ENCODE assay signal across 1 cellular context in the genomic region with DNA sequence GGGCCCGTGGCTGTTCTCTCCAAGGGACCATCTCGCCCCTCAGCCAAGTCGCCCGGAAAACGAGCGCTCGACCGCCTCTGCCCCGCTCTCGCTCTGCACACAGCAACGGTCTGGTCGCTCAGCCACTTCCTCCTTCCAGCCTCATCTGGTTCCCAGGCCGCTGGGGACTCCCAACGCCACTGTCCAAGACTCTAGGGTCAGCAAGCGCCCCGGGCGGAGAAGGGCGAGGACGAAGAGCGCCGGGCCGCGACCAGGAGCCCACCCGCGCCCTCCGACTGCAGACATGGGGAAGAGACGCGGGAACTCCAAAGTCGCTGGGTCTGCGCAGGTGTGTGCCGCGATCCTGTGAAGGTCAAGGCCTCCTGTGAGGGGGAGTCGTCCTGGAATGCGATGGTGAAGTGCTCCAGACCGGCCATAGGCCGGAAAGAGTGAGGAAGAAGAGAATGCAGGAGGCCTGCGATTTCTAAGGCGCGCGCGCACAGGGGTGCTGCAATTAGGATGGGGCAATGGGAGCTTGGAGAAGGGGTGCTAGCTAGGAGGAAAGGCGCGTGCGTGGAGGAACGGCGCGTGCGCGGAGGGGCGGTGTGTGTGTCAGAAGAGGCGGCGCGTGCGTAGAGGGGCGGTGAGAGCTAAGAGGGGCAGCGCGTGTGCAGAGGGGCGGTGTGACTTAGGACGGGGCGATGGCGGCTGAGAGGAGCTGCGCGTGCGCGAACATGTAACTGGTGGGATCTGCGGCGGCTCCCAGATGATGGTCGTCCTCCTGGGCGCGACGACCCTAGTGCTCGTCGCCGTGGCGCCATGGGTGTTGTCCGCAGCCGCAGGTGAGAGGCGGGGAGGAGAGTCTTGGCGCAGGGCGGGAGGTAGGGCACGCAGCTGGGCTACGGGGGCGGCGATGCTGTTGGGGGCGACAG.
TF ChIP-seq lines count a peak whose summit lies in the region.

A gene (plus strand): TSS at position 660 of the 911 bp plus-strand sequence. CDS start 86 bp downstream, at position 746.

TF ChIP-seq in WTC11, 78 proteins besides CTCF, POLR2A, EP300 and RAD21 (continued from another document):
- TF ChIP-seq, protein P1, sequence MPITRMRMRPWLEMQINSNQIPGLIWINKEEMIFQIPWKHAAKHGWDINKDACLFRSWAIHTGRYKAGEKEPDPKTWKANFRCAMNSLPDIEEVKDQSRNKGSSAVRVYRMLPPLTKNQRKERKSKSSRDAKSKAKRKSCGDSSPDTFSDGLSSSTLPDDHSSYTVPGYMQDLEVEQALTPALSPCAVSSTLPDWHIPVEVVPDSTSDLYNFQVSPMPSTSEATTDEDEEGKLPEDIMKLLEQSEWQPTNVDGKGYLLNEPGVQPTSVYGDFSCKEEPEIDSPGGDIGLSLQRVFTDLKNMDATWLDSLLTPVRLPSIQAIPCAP (CRISPR knock-in tag; IDR thresholded peaks at IDR 0.05) = peak; percentile 73; the same call in 1 of the 2 replicates
- peak; percentile 90; the same call in 1 of the 2 replicates for TF ChIP-seq ZNF232 (CRISPR knock-in tag; IDR thresholded peaks at IDR 0.05)
- 0 out of 2 replicates have a peak, but pooled peaks have one; percentile 85 for TF ChIP-seq ZNF219 (CRISPR knock-in tag; IDR thresholded peaks at IDR 0.05; ENCODE audit: borderline replicate concordance)
- TF ChIP-seq, protein P2, sequence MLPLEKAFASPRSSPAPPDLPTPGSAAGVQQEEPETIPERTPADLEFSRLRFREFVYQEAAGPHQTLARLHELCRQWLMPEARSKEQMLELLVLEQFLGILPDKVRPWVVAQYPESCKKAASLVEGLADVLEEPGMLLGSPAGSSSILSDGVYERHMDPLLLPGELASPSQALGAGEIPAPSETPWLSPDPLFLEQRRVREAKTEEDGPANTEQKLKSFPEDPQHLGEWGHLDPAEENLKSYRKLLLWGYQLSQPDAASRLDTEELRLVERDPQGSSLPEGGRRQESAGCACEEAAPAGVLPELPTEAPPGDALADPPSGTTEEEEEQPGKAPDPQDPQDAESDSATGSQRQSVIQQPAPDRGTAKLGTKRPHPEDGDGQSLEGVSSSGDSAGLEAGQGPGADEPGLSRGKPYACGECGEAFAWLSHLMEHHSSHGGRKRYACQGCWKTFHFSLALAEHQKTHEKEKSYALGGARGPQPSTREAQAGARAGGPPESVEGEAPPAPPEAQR (CRISPR knock-in tag; IDR thresholded peaks at IDR 0.05) = no peak
- TF ChIP-seq FOXK1 (CRISPR knock-in tag; IDR thresholded peaks at IDR 0.05) = peak; percentile 88
- no peak for TF ChIP-seq EMX1 (CRISPR knock-in tag; IDR thresholded peaks at IDR 0.05)
- TF ChIP-seq TCF7 (CRISPR knock-in tag; IDR thresholded peaks at IDR 0.05; ENCODE audit: low read depth) = no peak
- TF ChIP-seq, protein P3, sequence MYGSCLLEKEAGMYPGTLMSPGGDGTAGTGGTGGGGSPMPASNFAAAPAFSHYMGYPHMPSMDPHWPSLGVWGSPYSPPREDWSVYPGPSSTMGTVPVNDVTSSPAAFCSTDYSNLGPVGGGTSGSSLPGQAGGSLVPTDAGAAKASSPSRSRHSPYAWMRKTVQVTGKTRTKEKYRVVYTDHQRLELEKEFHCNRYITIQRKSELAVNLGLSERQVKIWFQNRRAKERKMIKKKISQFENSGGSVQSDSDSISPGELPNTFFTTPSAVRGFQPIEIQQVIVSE (CRISPR knock-in tag; IDR thresholded peaks at IDR 0.05; ENCODE audit: borderline replicate concordance) = no peak
- TF ChIP-seq FOXP1 (CRISPR knock-in tag; IDR thresholded peaks at IDR 0.05; ENCODE audit: borderline replicate concordance) = peak; percentile 89
- TF ChIP-seq GRHL2 (CRISPR knock-in tag; IDR thresholded peaks at IDR 0.05; ENCODE audit: insufficient replicate concordance, severe bottlenecking) = no peak
- TF ChIP-seq ZNF263 (CRISPR knock-in tag; IDR thresholded peaks at IDR 0.05; ENCODE audit: low read depth) = no peak
- TF ChIP-seq, protein P4, sequence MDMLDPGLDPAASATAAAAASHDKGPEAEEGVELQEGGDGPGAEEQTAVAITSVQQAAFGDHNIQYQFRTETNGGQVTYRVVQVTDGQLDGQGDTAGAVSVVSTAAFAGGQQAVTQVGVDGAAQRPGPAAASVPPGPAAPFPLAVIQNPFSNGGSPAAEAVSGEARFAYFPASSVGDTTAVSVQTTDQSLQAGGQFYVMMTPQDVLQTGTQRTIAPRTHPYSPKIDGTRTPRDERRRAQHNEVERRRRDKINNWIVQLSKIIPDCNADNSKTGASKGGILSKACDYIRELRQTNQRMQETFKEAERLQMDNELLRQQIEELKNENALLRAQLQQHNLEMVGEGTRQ (CRISPR knock-in tag; IDR thresholded peaks at IDR 0.05) = peak; percentile 58; the same call in 1 of the 2 replicates
- TF ChIP-seq, protein P5, sequence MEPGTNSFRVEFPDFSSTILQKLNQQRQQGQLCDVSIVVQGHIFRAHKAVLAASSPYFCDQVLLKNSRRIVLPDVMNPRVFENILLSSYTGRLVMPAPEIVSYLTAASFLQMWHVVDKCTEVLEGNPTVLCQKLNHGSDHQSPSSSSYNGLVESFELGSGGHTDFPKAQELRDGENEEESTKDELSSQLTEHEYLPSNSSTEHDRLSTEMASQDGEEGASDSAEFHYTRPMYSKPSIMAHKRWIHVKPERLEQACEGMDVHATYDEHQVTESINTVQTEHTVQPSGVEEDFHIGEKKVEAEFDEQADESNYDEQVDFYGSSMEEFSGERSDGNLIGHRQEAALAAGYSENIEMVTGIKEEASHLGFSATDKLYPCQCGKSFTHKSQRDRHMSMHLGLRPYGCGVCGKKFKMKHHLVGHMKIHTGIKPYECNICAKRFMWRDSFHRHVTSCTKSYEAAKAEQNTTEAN (CRISPR knock-in tag; IDR thresholded peaks at IDR 0.05) = peak; percentile 89
- TF ChIP-seq, protein P6, sequence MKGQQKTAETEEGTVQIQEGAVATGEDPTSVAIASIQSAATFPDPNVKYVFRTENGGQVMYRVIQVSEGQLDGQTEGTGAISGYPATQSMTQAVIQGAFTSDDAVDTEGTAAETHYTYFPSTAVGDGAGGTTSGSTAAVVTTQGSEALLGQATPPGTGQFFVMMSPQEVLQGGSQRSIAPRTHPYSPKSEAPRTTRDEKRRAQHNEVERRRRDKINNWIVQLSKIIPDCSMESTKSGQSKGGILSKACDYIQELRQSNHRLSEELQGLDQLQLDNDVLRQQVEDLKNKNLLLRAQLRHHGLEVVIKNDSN (CRISPR knock-in tag; IDR thresholded peaks at IDR 0.05) = peak; percentile 53
- TF ChIP-seq, protein P7, sequence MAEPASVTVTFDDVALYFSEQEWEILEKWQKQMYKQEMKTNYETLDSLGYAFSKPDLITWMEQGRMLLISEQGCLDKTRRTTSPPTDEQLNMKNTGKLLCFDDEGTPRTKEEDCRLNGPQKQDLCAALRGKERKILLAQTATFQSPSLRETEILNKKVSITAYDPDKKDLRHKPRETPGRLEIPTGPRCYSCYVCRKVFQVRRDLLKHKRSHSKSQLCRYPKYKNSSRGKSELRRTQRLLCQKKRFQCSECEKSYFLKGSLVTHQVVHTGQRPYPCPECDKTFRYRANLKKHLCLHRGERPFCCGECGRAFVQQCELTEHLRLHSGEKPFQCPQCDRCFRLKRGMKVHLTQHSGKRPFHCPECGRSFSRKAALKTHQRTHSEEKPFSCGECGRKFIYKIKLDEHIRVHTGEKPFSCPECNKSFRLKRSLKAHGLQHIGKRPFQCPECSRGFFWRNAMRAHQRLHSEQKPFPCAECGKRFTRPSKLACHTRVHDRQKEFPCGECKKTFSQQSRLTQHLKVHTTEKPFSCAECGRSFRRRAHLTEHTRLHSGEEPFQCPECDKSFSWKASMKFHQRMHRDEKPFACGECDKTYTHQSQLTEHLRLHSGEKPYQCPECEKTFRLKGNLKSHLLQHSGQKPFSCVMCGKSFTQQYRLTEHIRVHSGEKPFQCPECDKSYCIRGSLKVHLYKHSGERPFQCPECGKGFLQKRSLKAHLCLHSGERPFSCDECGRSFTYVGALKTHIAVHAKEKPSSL (CRISPR knock-in tag; conservative IDR thresholded peaks at IDR 0.05) = no peak
- TF ChIP-seq CREM (CRISPR knock-in tag; IDR thresholded peaks at IDR 0.05) = peak; percentile 68; the same call in 1 of the 2 replicates
- TF ChIP-seq, protein P8, sequence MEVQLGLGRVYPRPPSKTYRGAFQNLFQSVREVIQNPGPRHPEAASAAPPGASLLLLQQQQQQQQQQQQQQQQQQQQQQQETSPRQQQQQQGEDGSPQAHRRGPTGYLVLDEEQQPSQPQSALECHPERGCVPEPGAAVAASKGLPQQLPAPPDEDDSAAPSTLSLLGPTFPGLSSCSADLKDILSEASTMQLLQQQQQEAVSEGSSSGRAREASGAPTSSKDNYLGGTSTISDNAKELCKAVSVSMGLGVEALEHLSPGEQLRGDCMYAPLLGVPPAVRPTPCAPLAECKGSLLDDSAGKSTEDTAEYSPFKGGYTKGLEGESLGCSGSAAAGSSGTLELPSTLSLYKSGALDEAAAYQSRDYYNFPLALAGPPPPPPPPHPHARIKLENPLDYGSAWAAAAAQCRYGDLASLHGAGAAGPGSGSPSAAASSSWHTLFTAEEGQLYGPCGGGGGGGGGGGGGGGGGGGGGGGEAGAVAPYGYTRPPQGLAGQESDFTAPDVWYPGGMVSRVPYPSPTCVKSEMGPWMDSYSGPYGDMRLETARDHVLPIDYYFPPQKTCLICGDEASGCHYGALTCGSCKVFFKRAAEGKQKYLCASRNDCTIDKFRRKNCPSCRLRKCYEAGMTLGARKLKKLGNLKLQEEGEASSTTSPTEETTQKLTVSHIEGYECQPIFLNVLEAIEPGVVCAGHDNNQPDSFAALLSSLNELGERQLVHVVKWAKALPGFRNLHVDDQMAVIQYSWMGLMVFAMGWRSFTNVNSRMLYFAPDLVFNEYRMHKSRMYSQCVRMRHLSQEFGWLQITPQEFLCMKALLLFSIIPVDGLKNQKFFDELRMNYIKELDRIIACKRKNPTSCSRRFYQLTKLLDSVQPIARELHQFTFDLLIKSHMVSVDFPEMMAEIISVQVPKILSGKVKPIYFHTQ (CRISPR knock-in tag; IDR thresholded peaks at IDR 0.05) = no peak
- no peak for TF ChIP-seq ATF1 (CRISPR knock-in tag; IDR thresholded peaks at IDR 0.05)
- TF ChIP-seq, protein P9, sequence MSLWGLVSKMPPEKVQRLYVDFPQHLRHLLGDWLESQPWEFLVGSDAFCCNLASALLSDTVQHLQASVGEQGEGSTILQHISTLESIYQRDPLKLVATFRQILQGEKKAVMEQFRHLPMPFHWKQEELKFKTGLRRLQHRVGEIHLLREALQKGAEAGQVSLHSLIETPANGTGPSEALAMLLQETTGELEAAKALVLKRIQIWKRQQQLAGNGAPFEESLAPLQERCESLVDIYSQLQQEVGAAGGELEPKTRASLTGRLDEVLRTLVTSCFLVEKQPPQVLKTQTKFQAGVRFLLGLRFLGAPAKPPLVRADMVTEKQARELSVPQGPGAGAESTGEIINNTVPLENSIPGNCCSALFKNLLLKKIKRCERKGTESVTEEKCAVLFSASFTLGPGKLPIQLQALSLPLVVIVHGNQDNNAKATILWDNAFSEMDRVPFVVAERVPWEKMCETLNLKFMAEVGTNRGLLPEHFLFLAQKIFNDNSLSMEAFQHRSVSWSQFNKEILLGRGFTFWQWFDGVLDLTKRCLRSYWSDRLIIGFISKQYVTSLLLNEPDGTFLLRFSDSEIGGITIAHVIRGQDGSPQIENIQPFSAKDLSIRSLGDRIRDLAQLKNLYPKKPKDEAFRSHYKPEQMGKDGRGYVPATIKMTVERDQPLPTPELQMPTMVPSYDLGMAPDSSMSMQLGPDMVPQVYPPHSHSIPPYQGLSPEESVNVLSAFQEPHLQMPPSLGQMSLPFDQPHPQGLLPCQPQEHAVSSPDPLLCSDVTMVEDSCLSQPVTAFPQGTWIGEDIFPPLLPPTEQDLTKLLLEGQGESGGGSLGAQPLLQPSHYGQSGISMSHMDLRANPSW (CRISPR knock-in tag; conservative IDR thresholded peaks at IDR 0.05; ENCODE audit: low read depth) = no peak
- TF ChIP-seq NFE2L1 (CRISPR knock-in tag; IDR thresholded peaks at IDR 0.05) = peak; percentile 92
- TF ChIP-seq ZNF416 (CRISPR knock-in tag; IDR thresholded peaks at IDR 0.05) = no peak
- TF ChIP-seq, protein P10, sequence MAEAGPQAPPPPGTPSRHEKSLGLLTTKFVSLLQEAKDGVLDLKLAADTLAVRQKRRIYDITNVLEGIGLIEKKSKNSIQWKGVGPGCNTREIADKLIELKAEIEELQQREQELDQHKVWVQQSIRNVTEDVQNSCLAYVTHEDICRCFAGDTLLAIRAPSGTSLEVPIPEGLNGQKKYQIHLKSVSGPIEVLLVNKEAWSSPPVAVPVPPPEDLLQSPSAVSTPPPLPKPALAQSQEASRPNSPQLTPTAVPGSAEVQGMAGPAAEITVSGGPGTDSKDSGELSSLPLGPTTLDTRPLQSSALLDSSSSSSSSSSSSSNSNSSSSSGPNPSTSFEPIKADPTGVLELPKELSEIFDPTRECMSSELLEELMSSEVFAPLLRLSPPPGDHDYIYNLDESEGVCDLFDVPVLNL (CRISPR knock-in tag; IDR thresholded peaks at IDR 0.05; ENCODE audit: borderline replicate concordance, low read depth) = peak; percentile 65; the same call in 1 of the 2 replicates
- no peak for TF ChIP-seq JAZF1 (CRISPR knock-in tag; IDR thresholded peaks at IDR 0.05)
- no peak for TF ChIP-seq SMAD3 (CRISPR knock-in tag; IDR thresholded peaks at IDR 0.05; ENCODE audit: borderline replicate concordance)
- TF ChIP-seq, protein P11, sequence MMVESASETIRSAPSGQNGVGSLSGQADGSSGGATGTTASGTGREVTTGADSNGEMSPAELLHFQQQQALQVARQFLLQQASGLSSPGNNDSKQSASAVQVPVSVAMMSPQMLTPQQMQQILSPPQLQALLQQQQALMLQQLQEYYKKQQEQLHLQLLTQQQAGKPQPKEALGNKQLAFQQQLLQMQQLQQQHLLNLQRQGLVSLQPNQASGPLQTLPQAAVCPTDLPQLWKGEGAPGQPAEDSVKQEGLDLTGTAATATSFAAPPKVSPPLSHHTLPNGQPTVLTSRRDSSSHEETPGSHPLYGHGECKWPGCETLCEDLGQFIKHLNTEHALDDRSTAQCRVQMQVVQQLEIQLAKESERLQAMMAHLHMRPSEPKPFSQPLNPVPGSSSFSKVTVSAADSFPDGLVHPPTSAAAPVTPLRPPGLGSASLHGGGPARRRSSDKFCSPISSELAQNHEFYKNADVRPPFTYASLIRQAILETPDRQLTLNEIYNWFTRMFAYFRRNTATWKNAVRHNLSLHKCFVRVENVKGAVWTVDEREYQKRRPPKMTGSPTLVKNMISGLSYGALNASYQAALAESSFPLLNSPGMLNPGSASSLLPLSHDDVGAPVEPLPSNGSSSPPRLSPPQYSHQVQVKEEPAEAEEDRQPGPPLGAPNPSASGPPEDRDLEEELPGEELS (CRISPR knock-in tag; IDR thresholded peaks at IDR 0.05) = peak; percentile 91
- TF ChIP-seq SOX15 (CRISPR knock-in tag; IDR thresholded peaks at IDR 0.05) = no peak
- no peak for TF ChIP-seq SMAD4 (CRISPR knock-in tag; IDR thresholded peaks at IDR 0.05)
TF ChIP-seq in WTC11: peak in this region for 25.
